Comparison of ENCODE assay signal across 11 cellular contexts in genomic region chr22:23518381-23519187, GRCh38.
A peak's percentile ranks its signal among the peaks of the same experiment; 100 is the strongest.
DNase-seq lines count a peak whose midpoint lies in the region; ATAC-seq and TF ChIP-seq lines count a peak whose summit lies in the region.
"Had no signal": no experiment of that assay in that cellular context is flagged by ENCODE, and none has a peak within 500 bp of the region (broad histone marks: within the 10 kb centered on the region; RNA-seq: fewer than 3 reads in every experiment).

No MANE protein-coding gene starts in this region.

- H3K27me3 ChIP-seq in CD4-positive, alpha-beta T cell (ENCODE audit: control insufficient read depth, insufficient read depth, low read length) = peaks cover 25% of the 10 kb centered on the region
- H3K27me3 ChIP-seq in endodermal cell (ENCODE audit: control insufficient read depth, insufficient read depth, low read length, poor library complexity, severe bottlenecking) (no peaks in the 10 kb centered on the region), neural progenitor cell (no peaks in the 10 kb centered on the region)

- no peaks in the 10 kb centered on the region for H4K20me1 ChIP-seq in neural progenitor cell (ENCODE audit: low read depth)

- intact Hi-C loops in CD4-positive, alpha-beta T cell (cut with DNase I, micrococcal nuclease) = no loop called here

- ATAC-seq in CD4-positive, alpha-beta T cell (ENCODE audit: poor library complexity) = no peak
- ATAC-seq in GM18907 (IDR thresholded peaks at IDR 0.05; ENCODE audit: unreplicated experiment) (no peak), HG02840 (IDR thresholded peaks at IDR 0.05; ENCODE audit: low FRiP score, unreplicated experiment) (no peak)
- ATAC-seq: body of pancreas had no signal

- H3K9me3 Mint-ChIP-seq in CD4-positive, alpha-beta T cell = no peaks in the 10 kb centered on the region
- H3K9me3 Mint-ChIP-seq in IgD-negative memory B cell = no peaks in the 10 kb centered on the region
- H3K9me3 Mint-ChIP-seq in endodermal cell = no peaks in the 10 kb centered on the region
- no peaks in the 10 kb centered on the region for H3K9me3 Mint-ChIP-seq in neural progenitor cell
- H3K9me3 Mint-ChIP-seq: activated B cell treated with CpG ODN at 0.5 μM for 24 hours had no signal

- CTCF ChIA-PET in CD4-positive, alpha-beta T cell (lab: Charles Lee) = no interaction called here

- peaks cover 39% of the 10 kb centered on the region for H3K27me3 Mint-ChIP-seq in CD4-positive, alpha-beta T cell
- H3K27me3 Mint-ChIP-seq in IgD-negative memory B cell (peaks cover 19% of the 10 kb centered on the region), endodermal cell (ENCODE audit: insufficient read depth) (peaks cover 2% of the 10 kb centered on the region), neural progenitor cell (ENCODE audit: insufficient read depth, low read depth) (peaks cover 15% of the 10 kb centered on the region)

- H2AFZ ChIP-seq in neural progenitor cell (replicated peaks) = no peak overlapping the region

- 81 to 89% methylated on average over 16 to 24 of the region's 24 CpGs for WGBS in endodermal cell (ENCODE audit: insufficient coverage in 1 of 2, insufficient read length in 1 of 2), 2 experiments

- H3K4me3 ChIP-seq in endodermal cell (ENCODE audit: low read length) = no peak overlapping the region
- no peak overlapping the region for H3K4me3 ChIP-seq in neural progenitor cell
- H3K4me3 ChIP-seq: body of pancreas had no signal

- H3K36me3 Mint-ChIP-seq in CD4-positive, alpha-beta T cell (ENCODE audit: low read depth) = no peaks in the 10 kb centered on the region
- H3K36me3 Mint-ChIP-seq in IgD-negative memory B cell (no peaks in the 10 kb centered on the region), endodermal cell (ENCODE audit: low read depth) (peaks cover 2% of the 10 kb centered on the region), neural progenitor cell (peaks cover 3% of the 10 kb centered on the region)

- H3K4me3 Mint-ChIP-seq in CD4-positive, alpha-beta T cell = peak overlapping the region; percentile 25
- H3K4me3 Mint-ChIP-seq in IgD-negative memory B cell = peak overlapping the region in 2 of 4 donors; percentile 47 to 84
- H3K4me3 Mint-ChIP-seq in endodermal cell = no peak overlapping the region
- H3K4me3 Mint-ChIP-seq in neural progenitor cell = peak overlapping the region; percentile 65
- H3K4me3 Mint-ChIP-seq: activated B cell treated with CpG ODN at 0.5 μM for 24 hours had no signal

- no peak overlapping the region for H3K27ac Mint-ChIP-seq in CD4-positive, alpha-beta T cell
- H3K27ac Mint-ChIP-seq in IgD-negative memory B cell (peak overlapping the region in 2 of 3 donors; percentile 24 to 51), endodermal cell (peak overlapping the region; percentile 41), neural progenitor cell (peak overlapping the region; percentile 100)
- H3K27ac Mint-ChIP-seq: activated B cell treated with CpG ODN at 0.5 μM for 24 hours had no signal

- POLR2A ChIA-PET in CD4-positive, alpha-beta T cell (lab: Charles Lee) = no interaction called here

- H3K4me1 ChIP-seq in endodermal cell (ENCODE audit: control insufficient read depth, insufficient read depth, low read length) (peaks cover 17% of the 10 kb centered on the region), neural progenitor cell (peaks cover 37% of the 10 kb centered on the region)

- TF ChIP-seq CTCF in CD4-positive, alpha-beta T cell (IDR thresholded peaks at IDR 0.05) = no peak
- TF ChIP-seq CTCF in endodermal cell (conservative IDR thresholded peaks at IDR 0.05) (no peak), neural progenitor cell (IDR thresholded peaks at IDR 0.05) (no peak)

- H3K4me2 ChIP-seq in neural progenitor cell = peak overlapping the region; percentile 31

- H3K79me2 ChIP-seq in neural progenitor cell (ENCODE audit: low read depth) = no peaks in the 10 kb centered on the region

- no peaks in the 10 kb centered on the region for H3K36me3 ChIP-seq in endodermal cell (ENCODE audit: control insufficient read depth, insufficient read depth, low read length)
- H3K36me3 ChIP-seq in neural progenitor cell = no peaks in the 10 kb centered on the region

- H3K9ac ChIP-seq in endodermal cell (ENCODE audit: extremely low read depth, low read length, poor library complexity, severe bottlenecking) (no peak overlapping the region), neural progenitor cell (no peak overlapping the region)

- H3K27ac ChIP-seq in CD4-positive, alpha-beta T cell (ENCODE audit: low read depth, low read length) = no peak overlapping the region
- H3K27ac ChIP-seq in endodermal cell (ENCODE audit: low read depth, low read length) (peak overlapping the region; percentile 75), neural progenitor cell (no peak overlapping the region)
- H3K27ac ChIP-seq: body of pancreas had no signal

- no peak for DNase-seq in CD4-positive, alpha-beta T cell
- DNase-seq in endodermal cell (no peak), neural progenitor cell (ENCODE audit: low spot score) (peak; percentile 32), DMS 273 (lab: John Stamatoyannopoulos, UW; ENCODE audit: unreplicated experiment) (no peak), DMS53 (lab: John Stamatoyannopoulos, UW) (no peak)
- DNase-seq: activated B cell treated with CpG ODN at 0.5 μM for 24 hours, body of pancreas, NCI-H446 had no signal

- H3K9me3 ChIP-seq in CD4-positive, alpha-beta T cell (ENCODE audit: control insufficient read depth, low read length) = no peaks in the 10 kb centered on the region
- H3K9me3 ChIP-seq in endodermal cell (ENCODE audit: control insufficient read depth, low read length) = no peaks in the 10 kb centered on the region
- no peaks in the 10 kb centered on the region for H3K9me3 ChIP-seq in neural progenitor cell (ENCODE audit: low read depth)
- H3K9me3 ChIP-seq: body of pancreas had no signal

- peaks cover 4% of the 10 kb centered on the region for H3K4me1 Mint-ChIP-seq in CD4-positive, alpha-beta T cell (ENCODE audit: low read depth)
- H3K4me1 Mint-ChIP-seq in IgD-negative memory B cell = peaks cover 2 to 4% (median 2%) of the 10 kb centered on the region in 3 donors
- peaks cover 27% of the 10 kb centered on the region for H3K4me1 Mint-ChIP-seq in endodermal cell
- peaks cover 61% of the 10 kb centered on the region for H3K4me1 Mint-ChIP-seq in neural progenitor cell

- peaks cover 40% of the 10 kb centered on the region for H3F3A ChIP-seq in neural progenitor cell (ENCODE audit: low read depth)
